15 cellular contexts compared by ENCODE assay signal in the genomic region with DNA sequence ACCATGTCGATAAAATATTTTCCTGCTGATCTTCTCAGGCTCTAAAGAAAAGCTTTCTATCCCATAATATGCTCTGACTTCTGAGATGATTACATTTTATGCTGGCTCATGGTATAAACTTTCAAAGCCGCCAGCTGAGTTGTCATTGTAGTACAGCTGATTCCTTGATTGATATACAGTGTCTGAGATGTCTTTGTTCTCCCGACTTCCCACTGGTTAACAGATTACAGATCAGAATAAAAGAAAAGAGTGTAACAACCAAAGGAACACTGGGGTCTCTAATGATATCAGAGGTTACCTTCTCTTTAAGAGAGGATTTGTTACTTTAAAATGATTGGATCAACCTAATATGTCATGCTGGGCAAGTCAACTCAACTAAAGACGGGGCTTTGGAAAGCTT.
A peak's percentile ranks its signal among the peaks of the same experiment; 100 is the strongest.
DNase-seq lines count a peak whose midpoint lies in the region; TF ChIP-seq lines count a peak whose summit lies in the region.
"Had no signal": no experiment of that assay in that cellular context is flagged by ENCODE, and none has a peak within 500 bp of the region (broad histone marks: within the 10 kb centered on the region; RNA-seq: fewer than 3 reads in every experiment).

No MANE protein-coding gene starts in this region.

- WGBS in endodermal cell (ENCODE audit: insufficient coverage in 1 of 2, insufficient read length in 1 of 2), 2 experiments = 38 to 46% methylated on average over 4 of the region's 4 CpGs

- no peaks in the 10 kb centered on the region for H3K9me3 ChIP-seq in A673 (ENCODE audit: low read depth, low read length, poor library complexity, severe bottlenecking)
- H3K9me3 ChIP-seq in endodermal cell (ENCODE audit: control insufficient read depth, low read length) = no peaks in the 10 kb centered on the region
- H3K9me3 ChIP-seq in neural progenitor cell (ENCODE audit: low read depth) = no peaks in the 10 kb centered on the region
- H3K9me3 ChIP-seq: BLaER1 treated with 17β-estradiol and CSF1 and Interleukin-3, amounts not matched to agents 10 nM and 100 nM had no signal

- H3K4me3 Mint-ChIP-seq in endodermal cell (no peak overlapping the region), neural progenitor cell (no peak overlapping the region)
- H3K4me3 Mint-ChIP-seq: B cell; CD8-positive, alpha-beta T cell; H9 had no signal

- H4K20me1 ChIP-seq in neural progenitor cell (ENCODE audit: low read depth) = no peaks in the 10 kb centered on the region
- H4K20me1 ChIP-seq: BLaER1 treated with 17β-estradiol and CSF1 and Interleukin-3, amounts not matched to agents 10 nM and 100 nM had no signal

- TF ChIP-seq CTCF in A673 (conservative IDR thresholded peaks at IDR 0.05; ENCODE audit: low read depth, low read length) (no peak), endodermal cell (conservative IDR thresholded peaks at IDR 0.05) (no peak), neural progenitor cell (IDR thresholded peaks at IDR 0.05) (no peak)

- no peak overlapping the region for H3K9ac ChIP-seq in endodermal cell (ENCODE audit: extremely low read depth, low read length, poor library complexity, severe bottlenecking)
- no peak overlapping the region for H3K9ac ChIP-seq in neural progenitor cell
- H3K9ac ChIP-seq: BLaER1 treated with 17β-estradiol and CSF1 and Interleukin-3, amounts not matched to agents 10 nM and 100 nM had no signal

- no peak overlapping the region for H3K27ac Mint-ChIP-seq in endodermal cell
- no peak overlapping the region for H3K27ac Mint-ChIP-seq in neural progenitor cell
- H3K27ac Mint-ChIP-seq: B cell; CD8-positive, alpha-beta T cell; H9 had no signal

- POLR2A ChIA-PET in A673 (lab: Charles Lee; ENCODE audit: low non-redundant PET) = no interaction called here

- H3F3A ChIP-seq in neural progenitor cell (ENCODE audit: low read depth) = peaks cover 46% of the 10 kb centered on the region

- no TSS peak for BruUV-seq in A673 (replicated peaks; lab: Mats Ljungman, UMichigan)

- H3K4me1 Mint-ChIP-seq in endodermal cell = peaks cover 55% of the 10 kb centered on the region
- H3K4me1 Mint-ChIP-seq in neural progenitor cell = peaks cover 43% of the 10 kb centered on the region
- H3K4me1 Mint-ChIP-seq: B cell had no signal

- H3K36me3 Mint-ChIP-seq in endodermal cell (ENCODE audit: low read depth) (no peaks in the 10 kb centered on the region), neural progenitor cell (no peaks in the 10 kb centered on the region)
- H3K36me3 Mint-ChIP-seq: CD8-positive, alpha-beta T cell had no signal

- peak overlapping the region; percentile 74 for H3K4me2 ChIP-seq in neural progenitor cell
- H3K4me2 ChIP-seq: BLaER1 treated with 17β-estradiol and CSF1 and Interleukin-3, amounts not matched to agents 10 nM and 100 nM had no signal

- H3K27me3 Mint-ChIP-seq in endodermal cell (ENCODE audit: insufficient read depth) (peaks cover 3% of the 10 kb centered on the region), neural progenitor cell (ENCODE audit: insufficient read depth, low read depth) (peaks cover 6% of the 10 kb centered on the region)
- H3K27me3 Mint-ChIP-seq: B cell had no signal

- CTCF ChIA-PET in A673 (lab: Charles Lee) = no interaction called here

- intact Hi-C loops in A673 (cut with micrococcal nuclease; ENCODE audit: unreplicated experiment) = no loop called here

- H3K4me1 ChIP-seq in A673 (ENCODE audit: insufficient read depth, low read length, poor library complexity, severe bottlenecking) (peaks cover 5% of the 10 kb centered on the region), endodermal cell (ENCODE audit: control insufficient read depth, insufficient read depth, low read length) (peaks cover 12% of the 10 kb centered on the region), neural progenitor cell (peaks cover 62% of the 10 kb centered on the region)
- H3K4me1 ChIP-seq: BLaER1 treated with 17β-estradiol and CSF1 and Interleukin-3, amounts not matched to agents 10 nM and 100 nM had no signal

- H2AFZ ChIP-seq in neural progenitor cell (replicated peaks) = no peak overlapping the region

- H3K9me3 Mint-ChIP-seq in endodermal cell (no peaks in the 10 kb centered on the region), neural progenitor cell (no peaks in the 10 kb centered on the region)

- H3K27ac ChIP-seq in A673 (ENCODE audit: low read depth, low read length, poor library complexity, severe bottlenecking) = no peak overlapping the region
- H3K27ac ChIP-seq in endodermal cell (ENCODE audit: low read depth, low read length) = peak overlapping the region; percentile 2
- peak overlapping the region; percentile 2 for H3K27ac ChIP-seq in neural progenitor cell
- H3K27ac ChIP-seq: BLaER1 treated with 17β-estradiol and CSF1 and Interleukin-3, amounts not matched to agents 10 nM and 100 nM had no signal

- H3K27me3 ChIP-seq in A673 (replicated peaks; ENCODE audit: insufficient read depth, low read depth, low read length, poor library complexity) (no peaks in the 10 kb centered on the region), endodermal cell (ENCODE audit: control insufficient read depth, insufficient read depth, low read length, poor library complexity, severe bottlenecking) (no peaks in the 10 kb centered on the region), neural progenitor cell (peaks cover 5% of the 10 kb centered on the region)
- H3K27me3 ChIP-seq: BLaER1 treated with 17β-estradiol and CSF1 and Interleukin-3, amounts not matched to agents 10 nM and 100 nM had no signal

- H3K36me3 ChIP-seq in A673 (ENCODE audit: insufficient read depth, low read length, poor library complexity, severe bottlenecking) (no peaks in the 10 kb centered on the region), endodermal cell (ENCODE audit: control insufficient read depth, insufficient read depth, low read length) (no peaks in the 10 kb centered on the region), neural progenitor cell (no peaks in the 10 kb centered on the region)
- H3K36me3 ChIP-seq: BLaER1 treated with 17β-estradiol and CSF1 and Interleukin-3, amounts not matched to agents 10 nM and 100 nM had no signal

- H3K4me3 ChIP-seq in A673 (ENCODE audit: low read depth, low read length, poor library complexity, severe bottlenecking) = no peak overlapping the region
- H3K4me3 ChIP-seq in endodermal cell (ENCODE audit: low read length) = peak overlapping the region; percentile 41
- H3K4me3 ChIP-seq in neural progenitor cell = peak overlapping the region; percentile 15
- H3K4me3 ChIP-seq: BLaER1 treated with 17β-estradiol and CSF1 and Interleukin-3, amounts not matched to agents 10 nM and 100 nM; GM12878 had no signal

- DNase-seq in A673 (ENCODE audit: low spot score) (peak; percentile 28), NCI-H2227 treated with DMSO at 0.1 percent for 48 hours (lab: John Stamatoyannopoulos, UW) (peak; percentile 87), endodermal cell (no peak), neural progenitor cell (ENCODE audit: low spot score) (peak; percentile 79), germinal center (ENCODE audit: low spot score) (no peak), EL (no peak)
- DNase-seq in activated effector memory CD4-positive, alpha-beta T cell treated with anti-CD3 and anti-CD28 coated beads, Interleukin-2, amount 50 U/mL, for 16 hours = no peak
- DNase-seq: 8988T; Calu3; CD8-positive, alpha-beta T cell; DMS79 treated with DMSO at 0.1 percent for 48 hours; H9 had no signal

- no peaks in the 10 kb centered on the region for H3K79me2 ChIP-seq in neural progenitor cell (ENCODE audit: low read depth)

Comparison
In these comparisons a context has a peak if more than half of its experiments do, and no peak if none do; other contexts are left out.
1. DNase-seq: peak in A673 (single experiment), NCI-H2227 treated with DMSO at 0.1 percent for 48 hours (single experiment) and neural progenitor cell (single experiment); none in endodermal cell (single experiment), germinal center (single experiment), activated effector memory CD4-positive, alpha-beta T cell treated with anti-CD3 and anti-CD28 coated beads, Interleukin-2, amount 50 U/mL, for 16 hours (single experiment) and EL (single experiment).